ENCODE assay signal across 18 cellular contexts in genomic region chr10:88670497-88670896, GRCh38.
A peak's percentile ranks its signal among the peaks of the same experiment; 100 is the strongest.
DNase-seq lines count a peak whose midpoint lies in the region; ATAC-seq and FAIRE-seq lines count a peak whose summit lies in the region.
"Had no signal": no experiment of that assay in that cellular context is flagged by ENCODE, and none has a peak within 500 bp of the region (broad histone marks: within the 10 kb centered on the region; RNA-seq: fewer than 3 reads in every experiment).

No MANE protein-coding gene starts in this region.

- DNase-seq in DMS53 (lab: John Stamatoyannopoulos, UW) (peak; percentile 7), DMS53 treated with DMSO at 0.1 percent for 48 hours (lab: John Stamatoyannopoulos, UW; ENCODE audit: unreplicated experiment) (no peak), GM18507 (ENCODE audit: extremely low spot score, insufficient read length, low read depth) (no peak), kidney tubule cell (ENCODE audit: low spot score) (peak; percentile 4), HuH-7 (ENCODE audit: low spot score) (no peak)
- DNase-seq: activated B cell treated with CpG ODN at 0.5 μM for 24 hours; activated effector memory CD4-positive, alpha-beta T cell treated with anti-CD3 and anti-CD28 coated beads, Interleukin-2, amount 50 U/mL, for 16 hours; effector CD8-positive, alpha-beta T cell; EL; left lung; MG63; NCI-H2081; pancreas; RPMI8226; trophoblast cell had no signal

- ATAC-seq in HG03045 (IDR thresholded peaks at IDR 0.05; ENCODE audit: unreplicated experiment) (peak; percentile 74), HG03571 (IDR thresholded peaks at IDR 0.05; ENCODE audit: unreplicated experiment) (no peak), GM18861 (IDR thresholded peaks at IDR 0.05; ENCODE audit: unreplicated experiment) (no peak)
- ATAC-seq: left lung, pancreas had no signal

- FAIRE-seq in GM18507 (lab: Jason Lieb, UNC), result peak; percentile 12
- FAIRE-seq: pancreas had no signal

Comparison
In these comparisons a context has a peak if more than half of its experiments do, and no peak if none do; other contexts are left out.
1. DNase-seq: peak in DMS53 (single experiment) and kidney tubule cell (single experiment); none in DMS53 treated with DMSO at 0.1 percent for 48 hours (single experiment), GM18507 (single experiment) and HuH-7 (single experiment).